ENCODE assay signal across 1 cellular context in genomic region chr4:57095245-57095644, GRCh38.
TF ChIP-seq lines count a peak whose summit lies in the region.

No MANE protein-coding gene starts in this region.

TF ChIP-seq in IMR-90, 13 proteins besides CTCF, POLR2A, EP300 and RAD21 (continued from another document):
- no peak for TF ChIP-seq MXI1 (IDR thresholded peaks at IDR 0.05; ENCODE audit: borderline replicate concordance, low read depth, low read length)
- TF ChIP-seq MAFK (IDR thresholded peaks at IDR 0.05; ENCODE audit: low read depth, low read length) = no peak
- TF ChIP-seq CEBPB (IDR thresholded peaks at IDR 0.05; ENCODE audit: low read depth, low read length) = no peak
- TF ChIP-seq CHD1 (IDR thresholded peaks at IDR 0.05; ENCODE audit: low read depth, low read length) = 0 out of 2 replicates have a peak, but pooled peaks have one; percentile 28
- no peak for TF ChIP-seq MAZ (IDR thresholded peaks at IDR 0.05; ENCODE audit: borderline replicate concordance, low read depth, low read length)
- TF ChIP-seq RCOR1 (IDR thresholded peaks at IDR 0.05; ENCODE audit: insufficient replicate concordance, low read length) = no peak
